ENCODE assay signal across 20 cellular contexts in genomic region chr22:22287106-22287626, GRCh38. TPM values are rescaled to one million over a fixed set of nuclear protein-coding genes. Genes with fewer than 3 reads are reported as not detected.
DNase-seq lines count a peak whose midpoint lies in the region; ATAC-seq, FAIRE-seq and TF ChIP-seq lines count a peak whose summit lies in the region.
"Not testable (repeated sequence)": the region's sequence is repeated elsewhere in the genome, so short reads cannot be mapped to it uniquely, and the experiment has no call there.
"Had no signal": no experiment of that assay in that cellular context is flagged by ENCODE, and none has a peak within 500 bp of the region (broad histone marks: within the 10 kb centered on the region; RNA-seq: fewer than 3 reads in every experiment).

No MANE protein-coding gene starts in this region.

- intact Hi-C loops in OCI-LY7 (cut with micrococcal nuclease; ENCODE audit: unreplicated experiment); GM12878 (cut with micrococcal nuclease; ENCODE audit: unreplicated experiment); K562 (cut with micrococcal nuclease); HepG2 (cut with micrococcal nuclease; ENCODE audit: unreplicated experiment): not testable (repeated sequence)

- not testable (repeated sequence) for H3K4me2 ChIP-seq in OCI-LY7 (ENCODE audit: low read length); GM12878 (ENCODE audit: control insufficient read depth, insufficient read depth); K562 (ENCODE audit: insufficient read depth, low read length); HepG2 (ENCODE audit: low read depth, low read length)

- not testable (repeated sequence) for H3K9ac ChIP-seq in GM12878 (ENCODE audit: control insufficient read depth, insufficient read depth, low read length); K562 (ENCODE audit: insufficient read depth in 1 of 2, low read depth in 2 of 2, low read length in 2 of 2); HepG2 (ENCODE audit: insufficient read depth, low read depth, low read length)

- CTCF ChIA-PET in HEK293 (lab: Yijun Ruan, JAX); OCI-LY7 (lab: Charles Lee; ENCODE audit: unreplicated experiment); GM12878 (lab: Yijun Ruan, JAX); K562 (lab: Yijun Ruan, JAX; ENCODE audit: low intra/inter-chr PET ratio); HepG2 (lab: Yijun Ruan, JAX; ENCODE audit: low intra/inter-chr PET ratio, low total read pairs): not testable (repeated sequence)

- BruUV-seq in OCI-LY7 (replicated peaks; lab: Mats Ljungman, UMichigan): TSS peak; percentile 10
- TSS peak; percentile 45 for BruUV-seq in GM12878 (replicated peaks; lab: Mats Ljungman, UMichigan)
- not testable (repeated sequence) for BruUV-seq in K562 (replicated peaks; lab: Mats Ljungman, UMichigan)
- TSS peak; percentile 27 for BruUV-seq in HepG2 (replicated peaks; lab: Mats Ljungman, UMichigan)

- H3K4me1 ChIP-seq in HEK293 (ENCODE audit: control insufficient read depth, insufficient read depth, low read length); OCI-LY7 (ENCODE audit: insufficient read depth, low read length, poor library complexity, severe bottlenecking); GM12878 (ENCODE audit: control insufficient read depth, insufficient read depth, low read length); K562 (replicated peaks in 1 of 2; ENCODE audit: control insufficient read depth in 2 of 2, insufficient read depth in 2 of 2, low read length in 2 of 2); HepG2 (ENCODE audit: insufficient read depth, low read length): not testable (repeated sequence)

- RAD21 ChIA-PET in GM12878 (lab: Charles Lee; ENCODE audit: unreplicated experiment): not testable (repeated sequence)

- not testable (repeated sequence) for H3K36me3 ChIP-seq in HEK293 (ENCODE audit: control insufficient read depth in 2 of 2, insufficient read depth in 1 of 2, low read length in 2 of 2); OCI-LY7 (ENCODE audit: insufficient read depth, low read length); GM12878 (ENCODE audit: control insufficient read depth in 2 of 2, insufficient read depth in 2 of 2, low read length in 1 of 2); K562 (ENCODE audit: control insufficient read depth, insufficient read depth, low read length); HepG2 (replicated peaks in 1 of 2; ENCODE audit: control insufficient read depth in 1 of 2, insufficient read depth in 2 of 2, low read length in 2 of 2)

- H3K9me2 ChIP-seq in OCI-LY7 (ENCODE audit: insufficient read depth, low read length): not testable (repeated sequence)

- 96% methylated on average over 5 of the region's 5 CpGs for WGBS in GM12878 (ENCODE audit: insufficient coverage, insufficient replicate concordance, low lambda C conversion rate, missing lambda C conversion rate)
- 89% methylated on average over 5 of the region's 5 CpGs for WGBS in K562 (ENCODE audit: insufficient coverage, low coverage, missing lambda C conversion rate)
- 94% methylated on average over 5 of the region's 5 CpGs for WGBS in HepG2 (ENCODE audit: low lambda C conversion rate)

- in situ Hi-C loops in GM12878 (cut with MboI); K562 (cut with MboI); HepG2 (cut with HindIII; ENCODE audit: extremely low pct_ligation_motif_present, low pct_unique_long_range_greater_than_20kb): not testable (repeated sequence)

- TF ChIP-seq RAD21 in GM12878 (IDR thresholded peaks at IDR 0.05; ENCODE audit: insufficient read depth, low read depth, low read length); K562 (CRISPR knock-in tag; conservative IDR thresholded peaks at IDR 0.05 in 1 of 2, IDR thresholded peaks at IDR 0.05 in 1 of 2); HepG2 (CRISPR knock-in tag; IDR thresholded peaks at IDR 0.05): not testable (repeated sequence)

- not testable (repeated sequence) for TF ChIP-seq POLR2A in GM12878 (IDR thresholded peaks at IDR 0.05; ENCODE audit: low read depth, low read length); K562 (conservative IDR thresholded peaks at IDR 0.05); HepG2 (IDR thresholded peaks at IDR 0.05; ENCODE audit: insufficient read depth in 1 of 2, low read depth in 2 of 2, low read length in 2 of 2)

- H3K4me3 ChIP-seq in HEK293 (ENCODE audit: low read depth, low read length); OCI-LY7 (ENCODE audit: low read depth, low read length, poor library complexity, severe bottlenecking); GM12878; K562; HepG2 (replicated peaks in 1 of 3; ENCODE audit: insufficient read depth in 1 of 3, low read depth in 2 of 3, low read length in 3 of 3): not testable (repeated sequence)

- not testable (repeated sequence) for H3K79me2 ChIP-seq in OCI-LY7 (ENCODE audit: insufficient read depth, low read depth, low read length); GM12878 (ENCODE audit: control insufficient read depth, insufficient read depth, low read length); K562 (ENCODE audit: control insufficient read depth, insufficient read depth, low read length); HepG2 (ENCODE audit: insufficient read depth, low read length)

- H3K9me1 ChIP-seq in K562 (ENCODE audit: control insufficient read depth, insufficient read depth, low read length): not testable (repeated sequence)

- not testable (repeated sequence) for H2AFZ ChIP-seq in OCI-LY7 (ENCODE audit: low read length); GM12878 (ENCODE audit: control insufficient read depth, low read depth, low read length); K562 (ENCODE audit: low read depth, low read length); HepG2 (ENCODE audit: low read length)

- not testable (repeated sequence) for FAIRE-seq in GM12878 (lab: Jason Lieb, UNC); K562 (lab: Jason Lieb, UNC); HepG2 (lab: Jason Lieb, UNC)

- DNase-seq in OCI-LY7 (ENCODE audit: low spot score); GM12878 (ENCODE audit: low read depth, low spot score); K562 (ENCODE audit: extremely low read depth in 1 of 4, low spot score in 3 of 4); HepG2 (ENCODE audit: low spot score): not testable (repeated sequence)

- not testable (repeated sequence) for H3K9me3 ChIP-seq in HEK293 (ENCODE audit: control insufficient read depth, insufficient read depth, low read depth, low read length); OCI-LY7 (ENCODE audit: low read length); GM12878 (replicated peaks; ENCODE audit: control insufficient read depth, insufficient read depth, low read length); K562 (replicated peaks; ENCODE audit: control insufficient read depth, insufficient read depth, low read depth, low read length); HepG2 (ENCODE audit: low read length)

- not testable (repeated sequence) for H4K20me1 ChIP-seq in OCI-LY7 (ENCODE audit: insufficient read depth, low read length); GM12878 (ENCODE audit: control insufficient read depth, insufficient read depth); K562 (replicated peaks; ENCODE audit: control insufficient read depth, insufficient read depth, low read length); HepG2 (ENCODE audit: insufficient read depth, low read length)

- H3K27me3 ChIP-seq in GM12878 (replicated peaks in 1 of 2; ENCODE audit: control insufficient read depth in 2 of 2, insufficient read depth in 2 of 2, low read length in 1 of 2); K562 (ENCODE audit: control insufficient read depth in 2 of 2, insufficient read depth in 2 of 2, low read length in 2 of 2); HepG2 (ENCODE audit: control insufficient read depth in 1 of 2, insufficient read depth in 2 of 2, low read length in 2 of 2): not testable (repeated sequence)

- not testable (repeated sequence) for TF ChIP-seq EP300 in GM12878 (IDR thresholded peaks at IDR 0.05; ENCODE audit: borderline replicate concordance in 1 of 2, control insufficient read depth in 1 of 2, low read depth in 2 of 2, low read length in 2 of 2); K562 (IDR thresholded peaks at IDR 0.05; ENCODE audit: low read length); HepG2 (IDR thresholded peaks at IDR 0.05; ENCODE audit: low read depth in 2 of 2, low read length in 2 of 2); HepG2 (CRISPR knock-in tag; IDR thresholded peaks at IDR 0.05; ENCODE audit: borderline replicate concordance)

- not testable (repeated sequence) for ATAC-seq in GM12878, K562, HepG2

- POLR2A ChIA-PET in HEK293 (lab: Yijun Ruan, JAX); OCI-LY7 (lab: Charles Lee); GM12878 (lab: Charles Lee); K562 (lab: Yijun Ruan, JAX); HepG2 (lab: Yijun Ruan, JAX): not testable (repeated sequence)

- TF ChIP-seq CTCF in HEK293 (tag by site-specific recombination; IDR thresholded peaks at IDR 0.05); OCI-LY7 (conservative IDR thresholded peaks at IDR 0.05; ENCODE audit: low read length); GM12878 (IDR thresholded peaks at IDR 0.05 in 2 of 3, conservative IDR thresholded peaks at IDR 0.05 in 1 of 3; ENCODE audit: control insufficient read depth in 2 of 3, extremely low read depth in 1 of 3, insufficient read depth in 1 of 3, low read depth in 3 of 3, low read length in 3 of 3); K562 (IDR thresholded peaks at IDR 0.05 in 2 of 3, conservative IDR thresholded peaks at IDR 0.05 in 1 of 3; ENCODE audit: insufficient read depth in 2 of 3, low read depth in 1 of 3, low read length in 3 of 3); HepG2 (CRISPR knock-in tag; IDR thresholded peaks at IDR 0.05): not testable (repeated sequence)

- H3K27ac ChIP-seq in HEK293 (ENCODE audit: extremely low read depth, low read depth, low read length); OCI-LY7 (ENCODE audit: low read depth, low read length, poor library complexity, severe bottlenecking); GM12878 (ENCODE audit: control insufficient read depth, insufficient read depth); K562 (ENCODE audit: extremely low read depth, low read depth, low read length); HepG2 (ENCODE audit: extremely low read length, insufficient read depth, low read length): not testable (repeated sequence)

- SMC1A ChIA-PET in GM12878 (lab: Charles Lee; ENCODE audit: uncharacterized antibody, unreplicated experiment): not testable (repeated sequence)

RNA-seq across cellular contexts. Expression of gene VPREB1, which starts 42.6 kb away (rescaled TPM):
- 3.6 and 7.0 TPM in 2 replicates for total RNA-seq in OCI-LY7 (2014; rRNA removed; shearing (Covaris generic))
- total RNA-seq in OCI-LY7 (2022): 1.7 and 2.3 TPM in 2 replicates
- not detected in 2 replicates for total RNA-seq in GM12878 (2013; cell fraction: nucleolus; rRNA removed)
- not detected in 2 replicates for total RNA-seq in GM12878 (2014; rRNA removed)
- not detected in 2 replicates for total RNA-seq in GM12878 (2014; rRNA removed; fragmentation: Illumina TruSeq; extraction: Trizol)
- not detected in 2 replicates for total RNA-seq in GM12878 (2021)
- polyA plus RNA-seq in GM12878 (2011; ENCODE audit: low read depth): not detected
- polyA plus RNA-seq in GM12878 (2011; rRNA removed): not detected in 2 replicates
- not detected in 2 replicates for polyA plus RNA-seq in GM12878 (2011; cell fraction: cytosol; rRNA removed)
- not detected in 2 replicates for polyA plus RNA-seq in GM12878 (2011; cell fraction: nucleus; rRNA removed)
- 0.23 TPM in 1 of 2 replicates, not detected in the other for polyA plus RNA-seq in GM12878 (2012)
- polyA plus RNA-seq in GM12878 (2014; fragmentation: Illumina TruSeq; extraction: Trizol): not detected in 2 replicates
- polyA plus RNA-seq in GM12878 (2014; fragmentation: Nextera tagmentation; extraction: Ambion mirVana): not detected
- polyA plus RNA-seq in GM12878 (2014; rRNA removed): not detected in 2 replicates
- polyA plus RNA-seq in GM12878 (2016; fragmentation: Nextera tagmentation; extraction: Ambion mirVana): not detected
- not detected in 2 replicates for polyA minus RNA-seq in GM12878 (2011; rRNA and poly(A)+ RNA removed)
- not detected in 2 replicates for polyA minus RNA-seq in GM12878 (2011; cell fraction: cytosol; rRNA and poly(A)+ RNA removed)
- polyA minus RNA-seq in GM12878 (2011; cell fraction: nucleus; rRNA and poly(A)+ RNA removed): not detected in 2 replicates
- total RNA-seq in K562 (2011; cell fraction: chromatin; rRNA removed; ENCODE audit: low replicate concordance): not detected in 2 replicates
- not detected in 2 replicates for total RNA-seq in K562 (2011; cell fraction: nucleolus; rRNA removed)
- total RNA-seq in K562 (2011; cell fraction: nucleoplasm; rRNA removed): not detected in 2 replicates
- not detected in 2 replicates for total RNA-seq in K562 (2014; rRNA removed)
- not detected in 2 replicates for total RNA-seq in K562 (2014; rRNA removed; fragmentation: Illumina TruSeq; extraction: Trizol)
- not detected in 2 replicates for total RNA-seq in K562 (2015; rRNA removed; fragmentation: Illumina TruSeq; extraction: Trizol)
- total RNA-seq in K562 (2021): not detected in 2 replicates
- not detected in 2 replicates for polyA plus RNA-seq in K562 (2011; rRNA removed)
- not detected in 2 replicates for polyA plus RNA-seq in K562 (2011; cell fraction: cytosol; rRNA removed)
- not detected in 2 replicates for polyA plus RNA-seq in K562 (2011; cell fraction: nucleus; rRNA removed)
- polyA plus RNA-seq in K562 (2012): not detected in 2 replicates
- polyA plus RNA-seq in K562 (2014; fragmentation: Illumina TruSeq; extraction: Trizol): not detected in 2 replicates
- not detected for polyA plus RNA-seq in K562 (2014; fragmentation: Nextera tagmentation; extraction: Ambion mirVana)
- polyA plus RNA-seq in K562 (2014; rRNA removed): not detected in 2 replicates
- not detected in 2 replicates for polyA minus RNA-seq in K562 (2011; rRNA and poly(A)+ RNA removed)
- not detected in 2 replicates for polyA minus RNA-seq in K562 (2011; cell fraction: cytosol; rRNA and poly(A)+ RNA removed)
- not detected in 2 replicates for polyA minus RNA-seq in K562 (2011; cell fraction: nucleus; rRNA and poly(A)+ RNA removed)
- total RNA-seq in HepG2 (2016; rRNA removed; fragmentation: Illumina TruSeq; extraction: Trizol): not detected in 2 replicates
- total RNA-seq in HepG2 (2016; cell fraction: cytosol; rRNA removed; fragmentation: Illumina TruSeq; extraction: Trizol; ENCODE audit: low read depth): not detected in 2 replicates
- not detected in 2 replicates for total RNA-seq in HepG2 (2016; cell fraction: insoluble cytoplasmic fraction; rRNA removed; fragmentation: Illumina TruSeq; extraction: Trizol)
- total RNA-seq in HepG2 (2016; cell fraction: membrane; rRNA removed; fragmentation: Illumina TruSeq; extraction: Trizol): not detected in 2 replicates
- not detected in 2 replicates for total RNA-seq in HepG2 (2016; cell fraction: nucleus; rRNA removed; fragmentation: Illumina TruSeq; extraction: Trizol)
- not detected in 2 replicates for polyA plus RNA-seq in HepG2 (2011; rRNA removed)
- polyA plus RNA-seq in HepG2 (2011; cell fraction: cytosol; rRNA removed): not detected in 2 replicates
- polyA plus RNA-seq in HepG2 (2011; cell fraction: nucleus; rRNA removed): not detected in 2 replicates
- polyA plus RNA-seq in HepG2 (2012): not detected in 2 replicates
- not detected in 2 replicates for polyA plus RNA-seq in HepG2 (2016; cell fraction: cytosol; fragmentation: Illumina TruSeq; extraction: Trizol; ENCODE audit: low read depth)
- polyA plus RNA-seq in HepG2 (2016; cell fraction: insoluble cytoplasmic fraction; fragmentation: Illumina TruSeq; extraction: Trizol; ENCODE audit: low read depth): not detected in 2 replicates
- polyA plus RNA-seq in HepG2 (2016; cell fraction: membrane; fragmentation: Illumina TruSeq; extraction: Trizol; ENCODE audit: low read depth): not detected in 2 replicates
- polyA plus RNA-seq in HepG2 (2016; cell fraction: nucleus; fragmentation: Illumina TruSeq; extraction: Trizol; ENCODE audit: insufficient read depth, low read depth): not detected in 2 replicates
- polyA minus RNA-seq in HepG2 (2011; rRNA and poly(A)+ RNA removed; ENCODE audit: low replicate concordance): not detected in 2 replicates
- not detected in 2 replicates for polyA minus RNA-seq in HepG2 (2011; cell fraction: cytosol; rRNA and poly(A)+ RNA removed)
- polyA minus RNA-seq in HepG2 (2011; cell fraction: nucleus; rRNA and poly(A)+ RNA removed): not detected in 2 replicates
- total RNA-seq: A172; A673; B cell; Caco-2; Calu3; CD4-positive, alpha-beta memory T cell; CD4-positive, alpha-beta T cell; CD4-positive, CD25-positive, alpha-beta regulatory T cell; CD8-positive, alpha-beta memory T cell; CD8-positive, alpha-beta T cell; Daoy had no signal
- polyA plus RNA-seq: A549; AG04450; BJ; CD14-positive monocyte; CD4-positive, alpha-beta memory T cell; CD4-positive, CD25-positive, alpha-beta regulatory T cell; CD8-positive, alpha-beta memory T cell had no signal
